ENCODE assay signal across 15 cellular contexts in genomic region chr2:152436148-152436547, GRCh38.
DNase-seq lines count a peak whose midpoint lies in the region; ATAC-seq and TF ChIP-seq lines count a peak whose summit lies in the region.
"Had no signal": no experiment of that assay in that cellular context is flagged by ENCODE, and none has a peak within 500 bp of the region (broad histone marks: within the 10 kb centered on the region; RNA-seq: fewer than 3 reads in every experiment).

No MANE protein-coding gene starts in this region.

- H3K27ac ChIP-seq in BLaER1 treated with 17β-estradiol and CSF1 and Interleukin-3, amounts not matched to agents 10 nM and 100 nM: peak overlapping the region in 6 of 11 experiments; percentile 7 to 95 (median 87); a peak in 11 of 22 replicates
- H3K27ac ChIP-seq in layer of hippocampus (ENCODE audit: low read depth, low read length) (peak overlapping the region; percentile 54), RWPE1 (no peak overlapping the region)
- H3K27ac ChIP-seq: BLaER1 had no signal

- intact Hi-C loops in Right ventricle myocardium superior (cut with DNase I): no loop called here

- H3K9me3 Mint-ChIP-seq in WTC11: no peaks in the 10 kb centered on the region
- H3K9me3 Mint-ChIP-seq: CD8-positive, alpha-beta T cell; GM23338; HFFc6; IgD-negative memory B cell had no signal

- H3K4me1 ChIP-seq in BLaER1 treated with 17β-estradiol and CSF1 and Interleukin-3, amounts not matched to agents 10 nM and 100 nM: peaks cover 48 to 100% (median 90%) of the 10 kb centered on the region in 10 experiments

- H3K27ac Mint-ChIP-seq in WTC11: 0 out of 2 replicates have a peak overlapping the region, but pooled peaks have one; percentile 9
- H3K27ac Mint-ChIP-seq: CD8-positive, alpha-beta T cell; HFFc6 had no signal

- H3K4me3 Mint-ChIP-seq in WTC11: no peak overlapping the region
- H3K4me3 Mint-ChIP-seq: CD8-positive, alpha-beta T cell; GM23338; HFFc6; IgD-negative memory B cell had no signal

- no peak overlapping the region for H3K4me3 ChIP-seq in BLaER1 treated with 17β-estradiol and CSF1 and Interleukin-3, amounts not matched to agents 10 nM and 100 nM
- H3K4me3 ChIP-seq: BLaER1, GM23338 had no signal

- DNase-seq in WTC11 (ENCODE audit: low spot score) (no peak), RWPE1 (ENCODE audit: low spot score) (no peak), Right ventricle myocardium superior (no peak)
- DNase-seq: Calu3; CD8-positive, alpha-beta T cell; DMS79 treated with DMSO at 0.1 percent for 48 hours; GF-D8; HCEC 1CT; HFFc6 had no signal

- peaks cover 0 to 62% (median 14%) of the 10 kb centered on the region in 11 experiments; a peak in 13 of 22 replicates for H4K20me1 ChIP-seq in BLaER1 treated with 17β-estradiol and CSF1 and Interleukin-3, amounts not matched to agents 10 nM and 100 nM

- H3K9me3 ChIP-seq in BLaER1 treated with 17β-estradiol and CSF1 and Interleukin-3, amounts not matched to agents 10 nM and 100 nM (replicated peaks in 1 of 11): peaks cover 0 to 7% (median 0%) of the 10 kb centered on the region in 11 experiments; a peak in 1 of 22 replicates
- H3K9me3 ChIP-seq: BLaER1 had no signal

- POLR2A ChIA-PET in WTC11 (lab: Charles Lee) (no interaction called here), RWPE1 (lab: Yijun Ruan, JAX; ENCODE audit: low non-redundant PET) (no interaction called here)

- H3K36me3 ChIP-seq in BLaER1 treated with 17β-estradiol and CSF1 and Interleukin-3, amounts not matched to agents 10 nM and 100 nM: peaks cover 0 to 40% (median 14%) of the 10 kb centered on the region in 11 experiments; a peak in 14 of 22 replicates

- ATAC-seq in WTC11: no peak
- ATAC-seq in HG03097 (IDR thresholded peaks at IDR 0.05; ENCODE audit: low FRiP score, unreplicated experiment): no peak
- no peak for ATAC-seq in Right ventricle myocardium superior (ENCODE audit: poor library complexity)
- ATAC-seq: CD8-positive, alpha-beta T cell; GM23338 had no signal

- no peak for TF ChIP-seq CTCF in WTC11 (IDR thresholded peaks at IDR 0.05)
- TF ChIP-seq CTCF in RWPE1 (conservative IDR thresholded peaks at IDR 0.05; ENCODE audit: low read depth): no peak

- H3K27me3 ChIP-seq in BLaER1 treated with 17β-estradiol and CSF1 and Interleukin-3, amounts not matched to agents 10 nM and 100 nM: no peaks in the 10 kb centered on the region
- no peaks in the 10 kb centered on the region for H3K27me3 ChIP-seq in layer of hippocampus (ENCODE audit: control insufficient read depth, insufficient read depth, low read length)
- H3K27me3 ChIP-seq: BLaER1 had no signal

- peak overlapping the region in 8 of 11 experiments; percentile 26 to 95 (median 58); a peak in 15 of 22 replicates for H3K4me2 ChIP-seq in BLaER1 treated with 17β-estradiol and CSF1 and Interleukin-3, amounts not matched to agents 10 nM and 100 nM
- H3K4me2 ChIP-seq: BLaER1, GM23338 had no signal

- H3K27me3 Mint-ChIP-seq in WTC11 (ENCODE audit: low read depth): no peaks in the 10 kb centered on the region
- H3K27me3 Mint-ChIP-seq: IgD-negative memory B cell had no signal

- H3K4me1 Mint-ChIP-seq in WTC11: peaks cover 88% of the 10 kb centered on the region

- H3K36me3 Mint-ChIP-seq in WTC11: no peaks in the 10 kb centered on the region
- H3K36me3 Mint-ChIP-seq: CD8-positive, alpha-beta T cell; IgD-negative memory B cell had no signal

- CTCF ChIA-PET in WTC11 (lab: Charles Lee) (no interaction called here), RWPE1 (lab: Yijun Ruan, JAX) (no interaction called here)

- no peak overlapping the region for H3K9ac ChIP-seq in BLaER1 treated with 17β-estradiol and CSF1 and Interleukin-3, amounts not matched to agents 10 nM and 100 nM
- H3K9ac ChIP-seq: BLaER1 had no signal

TF ChIP-seq in WTC11, 78 proteins besides CTCF, POLR2A, EP300 and RAD21:
- peak; percentile 81; the same call in 1 of the 2 replicates for TF ChIP-seq ZNF121 (CRISPR knock-in tag; IDR thresholded peaks at IDR 0.05)
- TF ChIP-seq, protein P1, sequence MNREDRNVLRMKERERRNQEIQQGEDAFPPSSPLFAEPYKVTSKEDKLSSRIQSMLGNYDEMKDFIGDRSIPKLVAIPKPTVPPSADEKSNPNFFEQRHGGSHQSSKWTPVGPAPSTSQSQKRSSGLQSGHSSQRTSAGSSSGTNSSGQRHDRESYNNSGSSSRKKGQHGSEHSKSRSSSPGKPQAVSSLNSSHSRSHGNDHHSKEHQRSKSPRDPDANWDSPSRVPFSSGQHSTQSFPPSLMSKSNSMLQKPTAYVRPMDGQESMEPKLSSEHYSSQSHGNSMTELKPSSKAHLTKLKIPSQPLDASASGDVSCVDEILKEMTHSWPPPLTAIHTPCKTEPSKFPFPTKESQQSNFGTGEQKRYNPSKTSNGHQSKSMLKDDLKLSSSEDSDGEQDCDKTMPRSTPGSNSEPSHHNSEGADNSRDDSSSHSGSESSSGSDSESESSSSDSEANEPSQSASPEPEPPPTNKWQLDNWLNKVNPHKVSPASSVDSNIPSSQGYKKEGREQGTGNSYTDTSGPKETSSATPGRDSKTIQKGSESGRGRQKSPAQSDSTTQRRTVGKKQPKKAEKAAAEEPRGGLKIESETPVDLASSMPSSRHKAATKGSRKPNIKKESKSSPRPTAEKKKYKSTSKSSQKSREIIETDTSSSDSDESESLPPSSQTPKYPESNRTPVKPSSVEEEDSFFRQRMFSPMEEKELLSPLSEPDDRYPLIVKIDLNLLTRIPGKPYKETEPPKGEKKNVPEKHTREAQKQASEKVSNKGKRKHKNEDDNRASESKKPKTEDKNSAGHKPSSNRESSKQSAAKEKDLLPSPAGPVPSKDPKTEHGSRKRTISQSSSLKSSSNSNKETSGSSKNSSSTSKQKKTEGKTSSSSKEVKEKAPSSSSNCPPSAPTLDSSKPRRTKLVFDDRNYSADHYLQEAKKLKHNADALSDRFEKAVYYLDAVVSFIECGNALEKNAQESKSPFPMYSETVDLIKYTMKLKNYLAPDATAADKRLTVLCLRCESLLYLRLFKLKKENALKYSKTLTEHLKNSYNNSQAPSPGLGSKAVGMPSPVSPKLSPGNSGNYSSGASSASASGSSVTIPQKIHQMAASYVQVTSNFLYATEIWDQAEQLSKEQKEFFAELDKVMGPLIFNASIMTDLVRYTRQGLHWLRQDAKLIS (CRISPR knock-in tag; IDR thresholded peaks at IDR 0.05; ENCODE audit: borderline replicate concordance): no peak
- TF ChIP-seq, protein P2, sequence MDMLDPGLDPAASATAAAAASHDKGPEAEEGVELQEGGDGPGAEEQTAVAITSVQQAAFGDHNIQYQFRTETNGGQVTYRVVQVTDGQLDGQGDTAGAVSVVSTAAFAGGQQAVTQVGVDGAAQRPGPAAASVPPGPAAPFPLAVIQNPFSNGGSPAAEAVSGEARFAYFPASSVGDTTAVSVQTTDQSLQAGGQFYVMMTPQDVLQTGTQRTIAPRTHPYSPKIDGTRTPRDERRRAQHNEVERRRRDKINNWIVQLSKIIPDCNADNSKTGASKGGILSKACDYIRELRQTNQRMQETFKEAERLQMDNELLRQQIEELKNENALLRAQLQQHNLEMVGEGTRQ (CRISPR knock-in tag; IDR thresholded peaks at IDR 0.05): no peak
- TF ChIP-seq RORB (CRISPR knock-in tag; IDR thresholded peaks at IDR 0.05): no peak
- TF ChIP-seq ZNF138 (CRISPR knock-in tag; conservative IDR thresholded peaks at IDR 0.05): no peak
